33 cellular contexts compared by ENCODE assay signal in the genomic region with DNA sequence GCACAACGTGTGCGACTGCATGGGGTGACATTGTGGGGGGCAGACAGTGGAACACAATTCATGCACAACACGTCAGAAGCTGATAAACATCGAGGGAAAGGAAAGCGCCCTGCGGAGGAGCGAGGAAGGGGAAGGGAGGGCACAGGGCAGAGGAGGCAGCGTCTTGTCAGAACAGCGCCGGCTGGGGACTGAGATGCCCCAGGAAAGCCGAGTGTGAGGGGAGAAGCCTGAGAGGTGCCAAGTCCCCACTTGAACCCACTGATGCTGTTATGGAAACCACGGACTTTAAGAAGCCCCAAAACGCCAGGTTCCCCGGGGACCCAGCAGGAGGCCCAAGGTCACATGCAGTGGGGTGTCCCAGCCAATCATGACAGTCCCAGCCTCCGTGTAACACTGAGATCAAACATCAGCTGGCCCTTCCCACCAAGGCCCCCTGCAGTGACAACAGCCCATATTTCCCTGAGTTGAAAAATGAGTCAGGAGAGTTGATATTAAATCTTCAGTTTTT.
DNase-seq lines count a peak whose midpoint lies in the region; ATAC-seq and TF ChIP-seq lines count a peak whose summit lies in the region.
"Had no signal": no experiment of that assay in that cellular context is flagged by ENCODE, and none has a peak within 500 bp of the region (broad histone marks: within the 10 kb centered on the region; RNA-seq: fewer than 3 reads in every experiment).

No MANE protein-coding gene starts in this region.

- no peaks in the 10 kb centered on the region for H3K79me2 ChIP-seq in DND-41 (ENCODE audit: insufficient read depth, low read length)

- TF ChIP-seq POLR2A in breast epithelium (IDR thresholded peaks at IDR 0.05) = no peak

- BruUV-seq in A673 (replicated peaks; lab: Mats Ljungman, UMichigan) = no TSS peak

- peak overlapping the region; percentile 56 for H3K27ac ChIP-seq in A673 (ENCODE audit: low read depth, low read length, poor library complexity, severe bottlenecking)
- H3K27ac ChIP-seq in DND-41 (ENCODE audit: low read length) = no peak overlapping the region
- no peak overlapping the region for H3K27ac ChIP-seq in breast epithelium
- H3K27ac ChIP-seq: C4-2B, psoas muscle, sigmoid colon, SJCRH30, stomach, uterus, WERI-Rb-1 had no signal

- H3K9ac ChIP-seq in DND-41 (ENCODE audit: low read depth, low read length) = no peak overlapping the region

- H4K20me1 ChIP-seq in DND-41 (ENCODE audit: insufficient read depth, low read length) = no peaks in the 10 kb centered on the region; the same call in 1 of the 2 replicates

- CTCF ChIA-PET in A673 (lab: Charles Lee) = no interaction called here

- intact Hi-C loops in A673 (cut with micrococcal nuclease; ENCODE audit: unreplicated experiment) (no loop called here), breast epithelium (cut with DNase I; ENCODE audit: low total_unique reads) (no loop called here)

- H3K36me3 ChIP-seq in A673 (ENCODE audit: insufficient read depth, low read length, poor library complexity, severe bottlenecking) (no peaks in the 10 kb centered on the region), DND-41 (ENCODE audit: insufficient read depth, low read length) (no peaks in the 10 kb centered on the region), breast epithelium (no peaks in the 10 kb centered on the region)
- H3K36me3 ChIP-seq: sigmoid colon, SJCRH30, stomach, uterus, WERI-Rb-1 had no signal

- H3K4me3 ChIP-seq in A673 (ENCODE audit: low read depth, low read length, poor library complexity, severe bottlenecking) (no peak overlapping the region), DND-41 (ENCODE audit: low read depth in 1 of 2, low read length in 2 of 2) (no peak overlapping the region), choroid plexus epithelial cell (ENCODE audit: low read depth, low read length) (no peak overlapping the region), breast epithelium (no peak overlapping the region)
- H3K4me3 ChIP-seq: lung, psoas muscle, sigmoid colon, SJCRH30, stomach, uterus had no signal

- ATAC-seq in DND-41 (ENCODE audit: insufficient read depth, low read depth) = peak; percentile 31; the same call in 1 of the 3 replicates
- ATAC-seq: esophagus mucosa; naive thymus-derived CD8-positive, alpha-beta T cell; psoas muscle had no signal

- H3K4me1 ChIP-seq in A673 (ENCODE audit: insufficient read depth, low read length, poor library complexity, severe bottlenecking) = peaks cover 14% of the 10 kb centered on the region
- H3K4me1 ChIP-seq in DND-41 (ENCODE audit: insufficient read depth, low read length) = peaks cover 4% of the 10 kb centered on the region; the same call in 1 of the 2 replicates
- H3K4me1 ChIP-seq in breast epithelium = no peaks in the 10 kb centered on the region
- H3K4me1 ChIP-seq: Caco-2, psoas muscle, sigmoid colon, SJCRH30, stomach, uterus had no signal

- TF ChIP-seq CTCF in A673 (conservative IDR thresholded peaks at IDR 0.05; ENCODE audit: low read depth, low read length) = 0 out of 2 replicates have a peak, but pooled peaks have one; percentile 11
- no peak for TF ChIP-seq CTCF in DND-41 (IDR thresholded peaks at IDR 0.05; ENCODE audit: borderline replicate concordance, extremely low read depth, low read length, poor library complexity, severe bottlenecking)
- TF ChIP-seq CTCF in choroid plexus epithelial cell (conservative IDR thresholded peaks at IDR 0.05; ENCODE audit: low read depth, low read length) = no peak
- TF ChIP-seq CTCF in breast epithelium (IDR thresholded peaks at IDR 0.05) = no peak

- DNase-seq in A673 (ENCODE audit: low spot score) (peak; percentile 86), DND-41 (peak; percentile 19), MV-4-11 (lab: John Stamatoyannopoulos, UW) (peak; percentile 13), choroid plexus epithelial cell (ENCODE audit: low read depth) (peak; percentile 85), breast epithelium (ENCODE audit: low spot score in 2 of 2) (no peak)
- DNase-seq in activated CD8-positive, alpha-beta memory T cell treated with anti-CD3 and anti-CD28 coated beads, Interleukin-2, amount 50 U/mL, for 4 hours = no peak
- DNase-seq in activated CD4-positive, CD25-positive, alpha-beta regulatory T cell treated with anti-CD3 and anti-CD28 coated beads, Interleukin-2, amount 50 U/mL, for 72 hours = no peak
- DNase-seq: activated CD4-positive, alpha-beta T cell treated with anti-CD3 and anti-CD28 coated beads, Interleukin-2, amount 10 ng/mL, durations not matched to agents 24 days and 14 days; activated effector memory CD4-positive, alpha-beta T cell treated with anti-CD3 and anti-CD28 coated beads, Interleukin-2, amount 50 U/mL, for 16 hours; activated naive CD8-positive, alpha-beta T cell treated with anti-CD3 and anti-CD28 coated beads, Interleukin-2, amount 10 ng/mL, durations not matched to agents 7 days and 5 days; activated T-cell treated with anti-CD3 and anti-CD28 coated beads, Interleukin-2, amount 50 U/mL, for 1 hour; aorta; Caco-2; dermis blood vessel endothelial cell; DMS53; MM.1S; naive thymus-derived CD8-positive, alpha-beta T cell; NCI-H1417; NCI-H2029 treated with DMSO at 0.1 percent for 48 hours; NCI-H345; NCI-H82; nucleus accumbens; psoas muscle; sigmoid colon; stimulated activated CD4-positive, alpha-beta T cell treated with anti-CD3 and anti-CD28 coated beads, Interleukin-4, amount 100 ng/mL, for 1 hour; stomach; T1000; uterus; WERI-Rb-1 had no signal

- no peak overlapping the region for H3K4me2 ChIP-seq in DND-41 (ENCODE audit: insufficient read depth, low read length)

- POLR2A ChIA-PET in A673 (lab: Charles Lee; ENCODE audit: low non-redundant PET) = no interaction called here

- no peaks in the 10 kb centered on the region for H3K9me3 ChIP-seq in A673 (ENCODE audit: low read depth, low read length, poor library complexity, severe bottlenecking)
- H3K9me3 ChIP-seq in DND-41 (ENCODE audit: insufficient read depth, low read length, severe bottlenecking) = no peaks in the 10 kb centered on the region
- no peaks in the 10 kb centered on the region for H3K9me3 ChIP-seq in breast epithelium
- H3K9me3 ChIP-seq: Caco-2, psoas muscle, sigmoid colon, SJCRH30, stomach, uterus had no signal

- H3K27me3 ChIP-seq in A673 (replicated peaks; ENCODE audit: insufficient read depth, low read depth, low read length, poor library complexity) (no peaks in the 10 kb centered on the region), DND-41 (ENCODE audit: insufficient read depth, low read length, poor library complexity) (no peaks in the 10 kb centered on the region), breast epithelium (peaks cover 0 to 66% of the 10 kb centered on the region in 2 donors)
- H3K27me3 ChIP-seq: SJCRH30, uterus had no signal

- H2AFZ ChIP-seq in DND-41 (ENCODE audit: low read depth, low read length) = no peak overlapping the region; the same call in 1 of the 2 replicates

Comparison
In these comparisons a context has a peak if more than half of its experiments do, and no peak if none do; other contexts are left out.
1. DNase-seq: peak in A673 (single experiment), DND-41 (single experiment), MV-4-11 (single experiment) and choroid plexus epithelial cell (single experiment); none in activated CD8-positive, alpha-beta memory T cell treated with anti-CD3 and anti-CD28 coated beads, Interleukin-2, amount 50 U/mL, for 4 hours (single experiment), activated CD4-positive, CD25-positive, alpha-beta regulatory T cell treated with anti-CD3 and anti-CD28 coated beads, Interleukin-2, amount 50 U/mL, for 72 hours (single experiment) and breast epithelium (0 of 2).